In the genomic region with DNA sequence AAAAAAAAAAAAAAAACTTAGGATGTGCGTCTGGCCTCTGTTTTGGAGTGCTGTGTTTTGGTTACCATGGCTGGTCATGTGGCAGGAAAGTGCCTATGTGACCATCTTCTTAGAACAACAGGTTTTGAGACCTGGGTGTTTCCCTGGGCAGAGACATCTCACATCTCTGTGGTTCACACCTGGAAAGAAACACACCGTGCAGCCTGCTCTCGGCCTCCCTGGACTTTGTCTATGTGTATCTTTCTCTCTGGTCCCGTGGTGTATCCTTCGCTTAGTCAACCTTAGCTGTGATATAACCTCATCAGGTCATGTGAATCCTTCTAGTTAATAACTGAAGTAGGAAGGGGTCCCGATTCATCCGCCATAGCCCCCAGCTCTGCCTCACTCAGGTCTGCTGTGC, we compare ENCODE assay signal across 23 cellular contexts. TPM values are rescaled to one million over a fixed set of nuclear protein-coding genes. Genes with fewer than 3 reads are reported as not detected.
DNase-seq lines count a peak whose midpoint lies in the region; ATAC-seq and TF ChIP-seq lines count a peak whose summit lies in the region.
"Had no signal": no experiment of that assay in that cellular context is flagged by ENCODE, and none has a peak within 500 bp of the region (broad histone marks: within the 10 kb centered on the region; RNA-seq: fewer than 3 reads in every experiment).

No MANE protein-coding gene starts in this region.

- WGBS in right lobe of liver (ENCODE audit: insufficient coverage, low coverage, low lambda C conversion rate, missing lambda C conversion rate), result 76% methylated on average over 3 of the region's 7 CpGs

- H3K4me3 Mint-ChIP-seq in chondrocyte (ENCODE audit: unreplicated experiment) (no peak overlapping the region), T-cell (no peak overlapping the region)
- H3K4me3 Mint-ChIP-seq in activated T-helper 2 cell treated with anti-CD3 and anti-CD28 coated beads, Interferon-gamma antibody, Interleukin-2, Interleukin-4, amounts not matched to agents 10 μg/mL and 5 μg/mL and 100 μg/mL, durations not matched to agents 14 hours and 24 hours and 36 hours (ENCODE audit: low read depth), result no peak overlapping the region

- H3K36me3 ChIP-seq in right lobe of liver, result no peaks in the 10 kb centered on the region
- H3K36me3 ChIP-seq in upper lobe of right lung, result no peaks in the 10 kb centered on the region
- H3K36me3 ChIP-seq: HAP-1 had no signal

- H3K27me3 ChIP-seq in right lobe of liver (no peaks in the 10 kb centered on the region), upper lobe of right lung (no peaks in the 10 kb centered on the region)

- no peak for TF ChIP-seq POLR2A in right lobe of liver (IDR thresholded peaks at IDR 0.05)

- intact Hi-C loops in Right ventricle myocardium inferior (cut with DNase I) (no loop called here), left cardiac atrium (cut with DNase I) (no loop called here), right lobe of liver (cut with DNase I) (no loop called here), upper lobe of right lung (cut with DNase I) (no loop called here)
- intact Hi-C loops in activated T-helper 2 cell treated with anti-CD3 and anti-CD28 coated beads, Interferon-gamma antibody, Interleukin-2, Interleukin-4, amounts not matched to agents 10 μg/mL and 5 μg/mL and 100 μg/mL, durations not matched to agents 14 hours and 24 hours and 36 hours (cut with micrococcal nuclease), result no loop called here

- H3K27me3 Mint-ChIP-seq in chondrocyte (ENCODE audit: low read depth) (no peaks in the 10 kb centered on the region), T-cell (peaks cover 0 to 4% of the 10 kb centered on the region in 2 donors)
- H3K27me3 Mint-ChIP-seq in activated T-helper 2 cell treated with anti-CD3 and anti-CD28 coated beads, Interferon-gamma antibody, Interleukin-2, Interleukin-4, amounts not matched to agents 10 μg/mL and 5 μg/mL and 100 μg/mL, durations not matched to agents 14 hours and 24 hours and 36 hours (ENCODE audit: low read depth), result no peaks in the 10 kb centered on the region

- H3K36me3 Mint-ChIP-seq in chondrocyte (ENCODE audit: low read depth), result no peaks in the 10 kb centered on the region
- H3K36me3 Mint-ChIP-seq in activated T-helper 2 cell treated with anti-CD3 and anti-CD28 coated beads, Interferon-gamma antibody, Interleukin-2, Interleukin-4, amounts not matched to agents 10 μg/mL and 5 μg/mL and 100 μg/mL, durations not matched to agents 14 hours and 24 hours and 36 hours (ENCODE audit: low read depth), result no peaks in the 10 kb centered on the region
- no peaks in the 10 kb centered on the region for H3K36me3 Mint-ChIP-seq in T-cell

- POLR2A ChIA-PET in T-cell (lab: Charles Lee), result no interaction called here

- H3K9me3 ChIP-seq in right lobe of liver, result no peaks in the 10 kb centered on the region
- H3K9me3 ChIP-seq in upper lobe of right lung, result no peaks in the 10 kb centered on the region
- H3K9me3 ChIP-seq: HAP-1 had no signal

- ATAC-seq in Right ventricle myocardium inferior (peak; percentile 48), left cardiac atrium (no peak), right lobe of liver (peak; percentile 38 to 75 (median 61)), T-cell (replicated peaks in 1 of 4) (no peak), upper lobe of right lung (no peak), esophagus mucosa (no peak)

- H3K27ac Mint-ChIP-seq in chondrocyte (ENCODE audit: unreplicated experiment) (no peak overlapping the region), T-cell (no peak overlapping the region)
- no peak overlapping the region for H3K27ac Mint-ChIP-seq in activated T-helper 2 cell treated with anti-CD3 and anti-CD28 coated beads, Interferon-gamma antibody, Interleukin-2, Interleukin-4, amounts not matched to agents 10 μg/mL and 5 μg/mL and 100 μg/mL, durations not matched to agents 14 hours and 24 hours and 36 hours

- no peaks in the 10 kb centered on the region for H3K4me1 Mint-ChIP-seq in chondrocyte (ENCODE audit: low read depth)
- H3K4me1 Mint-ChIP-seq in activated T-helper 2 cell treated with anti-CD3 and anti-CD28 coated beads, Interferon-gamma antibody, Interleukin-2, Interleukin-4, amounts not matched to agents 10 μg/mL and 5 μg/mL and 100 μg/mL, durations not matched to agents 14 hours and 24 hours and 36 hours (ENCODE audit: low read depth), result no peaks in the 10 kb centered on the region
- no peaks in the 10 kb centered on the region for H3K4me1 Mint-ChIP-seq in T-cell

- H3K4me1 ChIP-seq in right lobe of liver, result no peaks in the 10 kb centered on the region
- no peaks in the 10 kb centered on the region for H3K4me1 ChIP-seq in upper lobe of right lung
- H3K4me1 ChIP-seq: HAP-1 had no signal

- H3K4me3 ChIP-seq in right lobe of liver, result no peak overlapping the region
- H3K4me3 ChIP-seq in upper lobe of right lung, result no peak overlapping the region
- H3K4me3 ChIP-seq: GM23248, HAP-1, SK-N-MC had no signal

- H3K27ac ChIP-seq in right lobe of liver, result no peak overlapping the region
- no peak overlapping the region for H3K27ac ChIP-seq in upper lobe of right lung
- H3K27ac ChIP-seq: GM23248, SK-N-MC had no signal

- H3K9me3 Mint-ChIP-seq in chondrocyte (ENCODE audit: low read depth) (no peaks in the 10 kb centered on the region), T-cell (no peaks in the 10 kb centered on the region)
- no peaks in the 10 kb centered on the region for H3K9me3 Mint-ChIP-seq in activated T-helper 2 cell treated with anti-CD3 and anti-CD28 coated beads, Interferon-gamma antibody, Interleukin-2, Interleukin-4, amounts not matched to agents 10 μg/mL and 5 μg/mL and 100 μg/mL, durations not matched to agents 14 hours and 24 hours and 36 hours

- no peak for DNase-seq in Right ventricle myocardium inferior (ENCODE audit: missing footprints)
- no peak for DNase-seq in left cardiac atrium
- DNase-seq in chondrocyte (ENCODE audit: low spot score), result peak; percentile 18
- DNase-seq in right lobe of liver, result no peak
- DNase-seq in activated T-helper 2 cell treated with anti-CD3 and anti-CD28 coated beads, Interferon-gamma antibody, Interleukin-2, Interleukin-4, amounts not matched to agents 10 μg/mL and 5 μg/mL and 100 μg/mL, durations not matched to agents 14 hours and 24 hours and 36 hours (ENCODE audit: low spot score), result no peak
- no peak for DNase-seq in T-cell
- no peak for DNase-seq in upper lobe of right lung
- DNase-seq: 8988T, DMS 273 treated with DMSO at 0.1 percent for 48 hours, GDM1, GM23248, Kasumi-1, MM.1S, NCI-H1092 treated with DMSO at 0.1 percent for 48 hours, NCI-H146, NCI-H2029 treated with DMSO at 0.1 percent for 48 hours, NCI-H510A, NCI-H748 treated with DMSO at 0.1 percent for 48 hours, OCI-M1, SHP77 had no signal

- CTCF ChIA-PET in T-cell (lab: Charles Lee), result interaction anchor here in 1 of 2 donors (0.6 kb wide), 1 partner anchor 138 kb away, joined by 9 read pairs; no protein-coding TSS in a partner anchor

- TF ChIP-seq CTCF in chondrocyte (IDR thresholded peaks at IDR 0.05) (no peak), right lobe of liver (IDR thresholded peaks at IDR 0.05) (no peak), upper lobe of right lung (IDR thresholded peaks at IDR 0.05) (no peak)

RNA-seq across cellular contexts. Expression of a gene that starts 22.6 kb away (rescaled TPM):
- total RNA-seq in Right ventricle myocardium inferior, result 108 TPM
- 10 to 100 TPM; 49.4 to 52.0 TPM for total RNA-seq in left cardiac atrium
- 6.8 to 7.2 TPM (median 7.0 TPM) in 3 replicates for total RNA-seq in chondrocyte
- 100 to 1,000 TPM in 5 of 6 experiments, 10 to 100 TPM in 1; 94.1 to 172 (median 156) TPM for total RNA-seq in right lobe of liver
- total RNA-seq in activated T-helper 2 cell treated with anti-CD3 and anti-CD28 coated beads, Interferon-gamma antibody, Interleukin-2, Interleukin-4, amounts not matched to agents 10 μg/mL and 5 μg/mL and 100 μg/mL, durations not matched to agents 14 hours and 24 hours and 36 hours, result 16.4 and 16.6 TPM in 2 replicates
- total RNA-seq in T-cell, result 10 to 100 TPM in 4 of 5 donors, 1 to 10 TPM in 1; 7.5 to 22.5 (median 20.4) TPM
- 20.9 TPM for total RNA-seq in upper lobe of right lung
- total RNA-seq in esophagus mucosa, result 11.3 TPM

RNA-seq across cellular contexts. Expression of a gene that starts 38.0 kb away (rescaled TPM):
- total RNA-seq in Right ventricle myocardium inferior (14.0 TPM), left cardiac atrium (10 to 100 TPM; 14.2 to 18.2 TPM), chondrocyte (21.9 to 22.7 TPM (median 22.3 TPM) in 3 replicates), right lobe of liver (10 to 100 TPM in 1 of 6 experiments, 1 to 10 TPM in 5; 4.7 to 10.2 (median 6.6) TPM), T-cell (10 to 100 TPM; 14.3 to 26.1 (median 22.6) TPM), upper lobe of right lung (23.0 TPM), esophagus mucosa (14.7 TPM)
- 25.1 and 27.0 TPM in 2 replicates for total RNA-seq in activated T-helper 2 cell treated with anti-CD3 and anti-CD28 coated beads, Interferon-gamma antibody, Interleukin-2, Interleukin-4, amounts not matched to agents 10 μg/mL and 5 μg/mL and 100 μg/mL, durations not matched to agents 14 hours and 24 hours and 36 hours

Comparison
In these comparisons a context has a peak if more than half of its experiments do, and no peak if none do; other contexts are left out.
1. ATAC-seq: peak in Right ventricle myocardium inferior (single experiment) and right lobe of liver (4 of 4); none in left cardiac atrium (0 of 2), T-cell (0 of 4), upper lobe of right lung (single experiment) and esophagus mucosa (single experiment).